In the genomic region with DNA sequence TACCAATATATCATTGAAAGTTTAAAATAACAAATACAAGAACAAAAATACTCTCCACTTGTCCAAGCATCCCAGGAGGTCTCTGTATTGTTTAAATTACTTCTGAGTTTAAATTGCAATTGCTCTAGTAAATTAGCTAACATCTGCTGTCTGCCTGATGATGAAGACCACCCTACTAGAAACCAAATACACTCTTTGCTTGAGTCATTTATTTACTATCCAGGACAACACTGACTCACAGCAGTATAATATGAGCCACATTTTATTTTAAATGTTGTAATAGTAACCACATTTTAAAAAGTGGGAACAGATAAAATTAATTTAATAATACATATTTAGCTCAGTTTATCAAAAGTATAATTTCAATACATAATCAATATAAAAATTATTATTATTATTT, we compare ENCODE assay signal across 18 cellular contexts.
"Had no signal": no experiment of that assay in that cellular context is flagged by ENCODE, and none has a peak within 500 bp of the region (broad histone marks: within the 10 kb centered on the region; RNA-seq: fewer than 3 reads in every experiment).

No MANE protein-coding gene starts in this region.

- H3K27ac ChIP-seq: brain microvascular endothelial cell, left ventricle myocardium inferior, neural progenitor cell, prostate gland, right atrium auricular region, thoracic aorta, upper lobe of left lung had no signal

- H3K9me3 ChIP-seq: mucosa of descending colon, prostate gland, thoracic aorta, upper lobe of left lung had no signal

- H3K4me1 ChIP-seq: prostate gland had no signal

- H3K4me3 ChIP-seq: left ventricle myocardium inferior, mucosa of descending colon, neural progenitor cell, prostate gland, right atrium auricular region, thoracic aorta, upper lobe of left lung had no signal

- ATAC-seq: mucosa of descending colon had no signal

- H3K4me2 ChIP-seq: neural progenitor cell had no signal

- H3K27me3 ChIP-seq: brain microvascular endothelial cell, neural progenitor cell, right atrium auricular region, upper lobe of left lung had no signal

- H3K36me3 ChIP-seq: brain microvascular endothelial cell, left ventricle myocardium inferior, prostate gland, right atrium auricular region, thoracic aorta, upper lobe of left lung had no signal

- H3K9ac ChIP-seq: neural progenitor cell had no signal

- DNase-seq: activated B cell treated with CpG ODN at 0.5 μM for 24 hours; activated CD4-positive, alpha-beta memory T cell treated with anti-CD3 and anti-CD28 coated beads for 36 hours; activated CD4-positive, alpha-beta T cell treated with anti-CD3 and anti-CD28 coated beads for 4 hours; activated gamma-delta T cell treated with Interleukin-2 at 50 U/mL for 16 hours; activated T-cell treated with anti-CD3 and anti-CD28 coated beads for 4 hours; anterior cingulate cortex; brain microvascular endothelial cell; cortex of kidney; immature natural killer cell; kidney glomerular epithelial cell; left ventricle myocardium inferior; mucosa of descending colon; naive B cell; upper lobe of left lung had no signal

- H2AFZ ChIP-seq: neural progenitor cell had no signal
